18 cellular contexts compared by ENCODE assay signal in genomic region chr13:21568854-21569253, GRCh38.
"Had no signal": no experiment of that assay in that cellular context is flagged by ENCODE, and none has a peak within 500 bp of the region (broad histone marks: within the 10 kb centered on the region; RNA-seq: fewer than 3 reads in every experiment).

No MANE protein-coding gene starts in this region.

- H3K27ac Mint-ChIP-seq: activated T-cell treated with anti-CD3 and anti-CD28 coated beads, Interleukin-2, amount 50 U/mL, for 24 hours; neural progenitor cell; type B pancreatic cell had no signal

- H3K4me3 Mint-ChIP-seq: activated T-cell treated with anti-CD3 and anti-CD28 coated beads, Interleukin-2, amount 50 U/mL, for 24 hours; neural progenitor cell; type B pancreatic cell had no signal

- H3K4me1 Mint-ChIP-seq: neural progenitor cell had no signal

- ATAC-seq: heart right ventricle, left colon, sciatic nerve had no signal

- DNase-seq: activated CD8-positive, alpha-beta memory T cell treated with anti-CD3 and anti-CD28 coated beads for 24 hours; activated CD8-positive, alpha-beta memory T cell treated with anti-CD3 and anti-CD28 coated beads, Interleukin-2, amount 50 U/mL, for 4 hours; activated naive CD4-positive, alpha-beta T cell treated with Interleukin-2 at 50 U/mL for 16 hours; activated T-cell treated with anti-CD3 and anti-CD28 coated beads, Interleukin-2, amount 50 U/mL, for 24 hours; amygdala; heart right ventricle; left colon; mesenchymal stem cell; posterior cingulate gyrus; small intestine; stimulated activated CD4-positive, alpha-beta T cell treated with anti-CD3 and anti-CD28 coated beads, Interleukin-2, amount 100 ng/mL, for 24 hours; stimulated activated naive CD4-positive, alpha-beta T cell; T-helper 9 cell; testis had no signal

- H3K9me3 Mint-ChIP-seq: activated T-cell treated with anti-CD3 and anti-CD28 coated beads, Interleukin-2, amount 50 U/mL, for 24 hours; neural progenitor cell; type B pancreatic cell had no signal

- H3K9me3 ChIP-seq: heart right ventricle, testis, vagina had no signal

- H3K27me3 Mint-ChIP-seq: activated T-cell treated with anti-CD3 and anti-CD28 coated beads, Interleukin-2, amount 50 U/mL, for 24 hours; type B pancreatic cell had no signal
